26 cellular contexts compared by ENCODE assay signal in genomic region chr6:31041372-31041974, GRCh38. TPM values are rescaled to one million over a fixed set of nuclear protein-coding genes. Genes with fewer than 3 reads are reported as not detected.
DNase-seq lines count a peak whose midpoint lies in the region; ATAC-seq and TF ChIP-seq lines count a peak whose summit lies in the region.
"Had no signal": no experiment of that assay in that cellular context is flagged by ENCODE, and none has a peak within 500 bp of the region (broad histone marks: within the 10 kb centered on the region; RNA-seq: fewer than 3 reads in every experiment).

No MANE protein-coding gene starts in this region.

- H3K9me2 ChIP-seq in PC-3 (replicated peaks; ENCODE audit: low read length) = no peaks in the 10 kb centered on the region; the same call in 1 of the 2 replicates

- H3K27ac Mint-ChIP-seq in activated CD8-positive, alpha-beta T cell treated with anti-CD3 and anti-CD28 coated beads, Interleukin-2, amount 10 ng/mL, durations not matched to agents 7 days and 5 days = no peak overlapping the region
- H3K27ac Mint-ChIP-seq: activated naive CD4-positive, alpha-beta T cell treated with anti-CD3 and anti-CD28 coated beads, Interleukin-2, amount 10 ng/mL, durations not matched to agents 7 days and 5 days; stimulated activated effector memory CD8-positive, alpha-beta T cell treated with anti-CD3 and anti-CD28 coated beads, Interleukin-12 subunit alpha, Interleukin-12 subunit beta, amount 100 ng/mL, for 72 hours had no signal

- no peak overlapping the region for H3K27ac ChIP-seq in PC-3 (ENCODE audit: low read length)
- H3K27ac ChIP-seq in parathyroid adenoma = peak overlapping the region; percentile 17
- H3K27ac ChIP-seq: C4-2B, RWPE1 had no signal

- no peaks in the 10 kb centered on the region for H3F3A ChIP-seq in PC-3 (ENCODE audit: low read length, unreplicated experiment)

- POLR2A ChIA-PET in PC-3 (lab: Charles Lee; ENCODE audit: unreplicated experiment) = no interaction called here
- POLR2A ChIA-PET in activated CD8-positive, alpha-beta T cell treated with anti-CD3 and anti-CD28 coated beads, Interleukin-2, amount 10 ng/mL, durations not matched to agents 7 days and 5 days (lab: Charles Lee) = no interaction called here

- no peak for TF ChIP-seq CTCF in PC-3 (conservative IDR thresholded peaks at IDR 0.05; ENCODE audit: low read depth, low read length)
- TF ChIP-seq CTCF in parathyroid adenoma (IDR thresholded peaks at IDR 0.05) = no peak

- ATAC-seq in PC-3 = no peak
- no peak for ATAC-seq in GM19397 (IDR thresholded peaks at IDR 0.05; ENCODE audit: unreplicated experiment)
- no peak for ATAC-seq in activated CD8-positive, alpha-beta T cell treated with anti-CD3 and anti-CD28 coated beads, Interleukin-2, amount 10 ng/mL, durations not matched to agents 7 days and 5 days
- ATAC-seq in GM18870 (IDR thresholded peaks at IDR 0.05; ENCODE audit: unreplicated experiment) = no peak
- ATAC-seq: activated CD4-positive, CD25-positive, alpha-beta regulatory T cell treated with anti-CD3 and anti-CD28 coated beads, Interleukin-2, amount 50 U/mL, for 24 hours; right cardiac atrium; stimulated activated effector memory CD8-positive, alpha-beta T cell treated with anti-CD3 and anti-CD28 coated beads, Interleukin-12 subunit alpha, Interleukin-12 subunit beta, amount 100 ng/mL, for 72 hours had no signal

- peaks cover 2% of the 10 kb centered on the region for H3K4me1 Mint-ChIP-seq in activated CD8-positive, alpha-beta T cell treated with anti-CD3 and anti-CD28 coated beads, Interleukin-2, amount 10 ng/mL, durations not matched to agents 7 days and 5 days (ENCODE audit: low read depth)
- H3K4me1 Mint-ChIP-seq: central memory CD8-positive, alpha-beta T cell; stimulated activated effector memory CD8-positive, alpha-beta T cell treated with anti-CD3 and anti-CD28 coated beads, Interleukin-12 subunit alpha, Interleukin-12 subunit beta, amount 100 ng/mL, for 72 hours had no signal

- H3K9ac ChIP-seq in PC-3 (ENCODE audit: low read length) = no peak overlapping the region
- H3K9ac ChIP-seq in parathyroid adenoma = no peak overlapping the region

- DNase-seq in Caki2 (ENCODE audit: low read depth) (peak; percentile 87), PC-3 (no peak), left kidney (ENCODE audit: low read depth, low spot score) (peak; percentile 59)
- no peak for DNase-seq in stimulated activated CD4-positive, alpha-beta T cell treated with anti-CD3 and anti-CD28 coated beads, Interleukin-2, amount 100 ng/mL, for 24 hours
- DNase-seq in activated CD8-positive, alpha-beta T cell treated with anti-CD3 and anti-CD28 coated beads, Interleukin-2, amount 10 ng/mL, durations not matched to agents 7 days and 5 days = no peak
- DNase-seq: activated naive CD4-positive, alpha-beta T cell treated with anti-CD3 and anti-CD28 coated beads, Interleukin-2, amount 10 ng/mL, durations not matched to agents 7 days and 5 days; activated T-cell treated with anti-CD3 and anti-CD28 coated beads, Interleukin-2, amount 50 U/mL, for 48 hours; anterior cingulate cortex; erythroblast; foreskin melanocyte; H9; NCI-H1105 treated with DMSO at 0.1 percent for 48 hours; NCI-H524; nucleus accumbens; right cardiac atrium had no signal

- H2AFZ ChIP-seq in PC-3 (ENCODE audit: low read length) (0 out of 2 replicates have a peak overlapping the region, but pooled peaks have one; percentile 13), parathyroid adenoma (no peak overlapping the region)

- H3K79me2 ChIP-seq in PC-3 (ENCODE audit: low read length) = no peaks in the 10 kb centered on the region
- H3K79me2 ChIP-seq in parathyroid adenoma = no peaks in the 10 kb centered on the region

- peaks cover 19% of the 10 kb centered on the region for H3K27me3 Mint-ChIP-seq in activated CD8-positive, alpha-beta T cell treated with anti-CD3 and anti-CD28 coated beads, Interleukin-2, amount 10 ng/mL, durations not matched to agents 7 days and 5 days (ENCODE audit: low read depth)

- no peaks in the 10 kb centered on the region for H3K36me3 Mint-ChIP-seq in activated CD8-positive, alpha-beta T cell treated with anti-CD3 and anti-CD28 coated beads, Interleukin-2, amount 10 ng/mL, durations not matched to agents 7 days and 5 days (ENCODE audit: low read depth)
- H3K36me3 Mint-ChIP-seq: activated naive CD4-positive, alpha-beta T cell treated with anti-CD3 and anti-CD28 coated beads, Interleukin-2, amount 10 ng/mL, durations not matched to agents 7 days and 5 days; stimulated activated effector memory CD8-positive, alpha-beta T cell treated with anti-CD3 and anti-CD28 coated beads, Interleukin-12 subunit alpha, Interleukin-12 subunit beta, amount 100 ng/mL, for 72 hours had no signal

- in situ Hi-C loops in Caki2 (cut with HindIII; ENCODE audit: low pct_unique_long_range_greater_than_20kb, low sequenced_read_pairs) = no loop called here

- no TSS peak for BruUV-seq in PC-3 (replicated peaks; lab: Mats Ljungman, UMichigan)

- intact Hi-C loops in PC-3 (cut with micrococcal nuclease) = no loop called here

- H3K27me3 ChIP-seq in PC-3 (ENCODE audit: low read length) (no peaks in the 10 kb centered on the region), parathyroid adenoma (ENCODE audit: control insufficient read depth, insufficient read depth, low read length) (no peaks in the 10 kb centered on the region)

- no peaks in the 10 kb centered on the region for H3K9me3 Mint-ChIP-seq in activated CD8-positive, alpha-beta T cell treated with anti-CD3 and anti-CD28 coated beads, Interleukin-2, amount 10 ng/mL, durations not matched to agents 7 days and 5 days (ENCODE audit: insufficient read depth)
- H3K9me3 Mint-ChIP-seq: activated naive CD4-positive, alpha-beta T cell treated with anti-CD3 and anti-CD28 coated beads, Interleukin-2, amount 10 ng/mL, durations not matched to agents 7 days and 5 days; central memory CD8-positive, alpha-beta T cell; H9; stimulated activated effector memory CD8-positive, alpha-beta T cell treated with anti-CD3 and anti-CD28 coated beads, Interleukin-12 subunit alpha, Interleukin-12 subunit beta, amount 100 ng/mL, for 72 hours had no signal

- H3K4me1 ChIP-seq in PC-3 (ENCODE audit: insufficient read depth, low read length) (0 out of 2 replicates have a peak, but pooled peaks cover 5% of the 10 kb centered on the region), parathyroid adenoma (no peaks in the 10 kb centered on the region)

- H3K36me3 ChIP-seq in PC-3 (ENCODE audit: low read depth, low read length) (no peaks in the 10 kb centered on the region), parathyroid adenoma (ENCODE audit: control insufficient read depth, insufficient read depth, low read length) (no peaks in the 10 kb centered on the region)

- H3K4me3 Mint-ChIP-seq in activated CD8-positive, alpha-beta T cell treated with anti-CD3 and anti-CD28 coated beads, Interleukin-2, amount 10 ng/mL, durations not matched to agents 7 days and 5 days = no peak overlapping the region
- H3K4me3 Mint-ChIP-seq: activated naive CD4-positive, alpha-beta T cell treated with anti-CD3 and anti-CD28 coated beads, Interleukin-2, amount 10 ng/mL, durations not matched to agents 7 days and 5 days; central memory CD8-positive, alpha-beta T cell; H9; stimulated activated effector memory CD8-positive, alpha-beta T cell treated with anti-CD3 and anti-CD28 coated beads, Interleukin-12 subunit alpha, Interleukin-12 subunit beta, amount 100 ng/mL, for 72 hours had no signal

- H3K9me3 ChIP-seq in PC-3 (ENCODE audit: low read length) = no peaks in the 10 kb centered on the region
- H3K9me3 ChIP-seq in parathyroid adenoma (ENCODE audit: control insufficient read depth, low read length) = no peaks in the 10 kb centered on the region

- no peaks in the 10 kb centered on the region for H4K20me1 ChIP-seq in PC-3 (ENCODE audit: low read length)

- no peak overlapping the region for H3K4me3 ChIP-seq in PC-3 (ENCODE audit: low read length)
- no peak overlapping the region for H3K4me3 ChIP-seq in parathyroid adenoma (ENCODE audit: low read depth, low read length)

- H3K4me2 ChIP-seq in PC-3 (ENCODE audit: low read length) = no peak overlapping the region
- H3K4me2 ChIP-seq in parathyroid adenoma (ENCODE audit: low read length) = no peak overlapping the region

- CTCF ChIA-PET in PC-3 (lab: Charles Lee) = no interaction called here
- CTCF ChIA-PET in activated CD8-positive, alpha-beta T cell treated with anti-CD3 and anti-CD28 coated beads, Interleukin-2, amount 10 ng/mL, durations not matched to agents 7 days and 5 days (lab: Charles Lee) = interaction anchor here (1.6 kb wide), 1 partner anchor 38 kb away, joined by 5 read pairs; no protein-coding TSS in a partner anchor

RNA-seq across cellular contexts. Expression of gene MUC22, which starts 31.2 kb away (rescaled TPM):
- total RNA-seq in Caki2 (2014; rRNA removed; shearing (Covaris generic); ENCODE audit: low replicate concordance) = not detected in 2 replicates
- total RNA-seq in PC-3 (2014; rRNA removed) = 0.06 TPM in 1 of 2 replicates, not detected in the other
- not detected for total RNA-seq in activated CD8-positive, alpha-beta T cell treated with anti-CD3 and anti-CD28 coated beads, Interleukin-2, amount 10 ng/mL, durations not matched to agents 7 days and 5 days
- total RNA-seq: activated CD8-positive, alpha-beta memory T cell treated with anti-CD3 and anti-CD28 coated beads for 36 hours; H9; liver; temporal lobe had no signal

RNA-seq across cellular contexts. Expression of gene MUC21, which starts 58.0 kb away (rescaled TPM):
- not detected in 2 replicates for total RNA-seq in Caki2 (2014; rRNA removed; shearing (Covaris generic); ENCODE audit: low replicate concordance)
- total RNA-seq in PC-3 (2014; rRNA removed) = not detected in 2 replicates
- total RNA-seq in activated CD8-positive, alpha-beta T cell treated with anti-CD3 and anti-CD28 coated beads, Interleukin-2, amount 10 ng/mL, durations not matched to agents 7 days and 5 days = not detected
- total RNA-seq: activated CD8-positive, alpha-beta memory T cell treated with anti-CD3 and anti-CD28 coated beads for 36 hours; H9; liver; right cardiac atrium; temporal lobe had no signal

Comparison
In these comparisons a context has a peak if more than half of its experiments do, and no peak if none do; other contexts are left out.
1. DNase-seq: peak in Caki2 (single experiment) and left kidney (single experiment); none in PC-3 (single experiment), stimulated activated CD4-positive, alpha-beta T cell treated with anti-CD3 and anti-CD28 coated beads, Interleukin-2, amount 100 ng/mL, for 24 hours (0 of 2) and activated CD8-positive, alpha-beta T cell treated with anti-CD3 and anti-CD28 coated beads, Interleukin-2, amount 10 ng/mL, durations not matched to agents 7 days and 5 days (single experiment).